18 cellular contexts compared by ENCODE assay signal in genomic region chr7:130397056-130397455, GRCh38.
"Had no signal": no experiment of that assay in that cellular context is flagged by ENCODE, and none has a peak within 500 bp of the region (broad histone marks: within the 10 kb centered on the region; RNA-seq: fewer than 3 reads in every experiment).

No MANE protein-coding gene starts in this region.

- H3K27me3 ChIP-seq: gastrocnemius medialis, left lung, right lobe of liver, suprapubic skin, upper lobe of right lung had no signal

- H3K4me1 ChIP-seq: gastrocnemius medialis, prostate gland, right lobe of liver had no signal

- H3K9me3 ChIP-seq: gastrocnemius medialis, left lung, mucosa of descending colon, prostate gland, right lobe of liver, suprapubic skin, upper lobe of right lung had no signal

- DNase-seq: activated B cell treated with CpG ODN at 0.5 μM for 24 hours; activated CD4-positive, alpha-beta T cell treated with anti-CD3 and anti-CD28 coated beads for 48 hours; activated CD8-positive, alpha-beta T cell treated with anti-CD3 and anti-CD28 coated beads for 36 hours; activated effector memory CD4-positive, alpha-beta T cell treated with Interleukin-2 at 50 U/mL for 16 hours; activated T-cell treated with anti-CD3 and anti-CD28 coated beads, Interleukin-2, amount 50 U/mL, for 4 hours; effector CD8-positive, alpha-beta T cell; gastrocnemius medialis; left lung; mucosa of descending colon; natural killer cell; occipital lobe; right lobe of liver; stimulated activated naive CD8-positive, alpha-beta T cell treated with anti-CD3 and anti-CD28 coated beads, Interleukin-15, Interleukin-2, amounts not matched to agents 100 U/mL and 50 U/mL, for 24 hours; SW 1271; upper lobe of right lung had no signal

- H3K27ac ChIP-seq: epithelial cell of prostate, gastrocnemius medialis, right lobe of liver, suprapubic skin, upper lobe of right lung had no signal

- H3K36me3 ChIP-seq: gastrocnemius medialis, left lung, prostate gland, right lobe of liver, suprapubic skin, upper lobe of right lung had no signal

- ATAC-seq: activated CD8-positive, alpha-beta T cell treated with anti-CD3 and anti-CD28 coated beads for 36 hours; activated T-cell treated with anti-CD3 and anti-CD28 coated beads, Interleukin-2, amount 50 U/mL, for 4 hours; gastrocnemius medialis; left lung; mucosa of descending colon; natural killer cell; right lobe of liver; stimulated activated naive CD8-positive, alpha-beta T cell treated with anti-CD3 and anti-CD28 coated beads, Interleukin-15, Interleukin-2, amounts not matched to agents 100 U/mL and 50 U/mL, for 24 hours; upper lobe of right lung had no signal

- H3K4me3 ChIP-seq: gastrocnemius medialis, left lung, mucosa of descending colon, prostate gland, right lobe of liver, suprapubic skin, upper lobe of right lung had no signal
